Comparison of ENCODE assay signal across 23 cellular contexts in genomic region chr6:97111243-97111642, GRCh38.
"Had no signal": no experiment of that assay in that cellular context is flagged by ENCODE, and none has a peak within 500 bp of the region (broad histone marks: within the 10 kb centered on the region; RNA-seq: fewer than 3 reads in every experiment).

No MANE protein-coding gene starts in this region.

- DNase-seq: islet precursor cell; left ventricle myocardium inferior; naive B cell; natural killer cell; nephron progenitor cell; ovary; retina; spleen; stimulated activated CD4-positive, alpha-beta T cell treated with anti-CD3 and anti-CD28 coated beads, Interleukin-4, amount 100 ng/mL, for 24 hours; stimulated activated naive CD4-positive, alpha-beta T cell; tibial artery; upper lobe of right lung had no signal

- H3K27ac Mint-ChIP-seq: mesothelial cell of epicardium; naive B cell; natural killer cell; nephron progenitor cell; neural progenitor cell; progenitor cell of endocrine pancreas; stimulated activated effector memory CD8-positive, alpha-beta T cell treated with anti-CD3 and anti-CD28 coated beads, Interleukin-12 subunit alpha, Interleukin-12 subunit beta, amount 100 ng/mL, for 72 hours had no signal

- H3K4me3 Mint-ChIP-seq: mesothelial cell of epicardium; naive B cell; natural killer cell; nephron progenitor cell; neural progenitor cell; stimulated activated effector memory CD8-positive, alpha-beta T cell treated with anti-CD3 and anti-CD28 coated beads, Interleukin-12 subunit alpha, Interleukin-12 subunit beta, amount 100 ng/mL, for 72 hours had no signal

- H3K27me3 Mint-ChIP-seq: progenitor cell of endocrine pancreas had no signal

- H2AFZ ChIP-seq: hepatocyte had no signal

- H3K36me3 Mint-ChIP-seq: natural killer cell; neural progenitor cell; stimulated activated effector memory CD8-positive, alpha-beta T cell treated with anti-CD3 and anti-CD28 coated beads, Interleukin-12 subunit alpha, Interleukin-12 subunit beta, amount 100 ng/mL, for 72 hours had no signal

- H3K27me3 ChIP-seq: hepatocyte, neural progenitor cell, ovary, spleen, suprapubic skin, tibial artery, upper lobe of right lung had no signal

- H3K4me2 ChIP-seq: hepatocyte, neural progenitor cell had no signal

- FAIRE-seq: urothelium cell line had no signal

- H3K4me3 ChIP-seq: hepatocyte, left ventricle myocardium inferior, lung, neural progenitor cell, ovary, skin epidermis, suprapubic skin, thoracic aorta, tibial artery, upper lobe of right lung had no signal

- H3K4me1 ChIP-seq: left ventricle myocardium inferior, suprapubic skin, tibial artery, upper lobe of right lung had no signal

- H3K4me1 Mint-ChIP-seq: naive B cell, nephron progenitor cell, neural progenitor cell had no signal

- ATAC-seq: natural killer cell; sciatic nerve; stimulated activated effector memory CD8-positive, alpha-beta T cell treated with anti-CD3 and anti-CD28 coated beads, Interleukin-12 subunit alpha, Interleukin-12 subunit beta, amount 100 ng/mL, for 72 hours; upper lobe of right lung had no signal

- H3K9ac ChIP-seq: neural progenitor cell had no signal

- H3K9me3 Mint-ChIP-seq: natural killer cell; stimulated activated effector memory CD8-positive, alpha-beta T cell treated with anti-CD3 and anti-CD28 coated beads, Interleukin-12 subunit alpha, Interleukin-12 subunit beta, amount 100 ng/mL, for 72 hours had no signal

- H3K79me2 ChIP-seq: hepatocyte had no signal

- H3K9me3 ChIP-seq: suprapubic skin, thoracic aorta, upper lobe of right lung had no signal

- H3K27ac ChIP-seq: hepatocyte, left ventricle myocardium inferior, neural progenitor cell, ovary, skin epidermis, suprapubic skin, thoracic aorta, tibial artery, upper lobe of right lung had no signal

- H3K36me3 ChIP-seq: left ventricle myocardium inferior, neural progenitor cell, ovary, spleen, suprapubic skin, thoracic aorta, upper lobe of right lung had no signal
